17 cellular contexts compared by ENCODE assay signal in genomic region chr13:42363941-42364612, GRCh38.
DNase-seq lines count a peak whose midpoint lies in the region; ATAC-seq, FAIRE-seq and TF ChIP-seq lines count a peak whose summit lies in the region.
"Had no signal": no experiment of that assay in that cellular context is flagged by ENCODE, and none has a peak within 500 bp of the region (broad histone marks: within the 10 kb centered on the region; RNA-seq: fewer than 3 reads in every experiment).

No MANE protein-coding gene starts in this region.

- BruUV-seq in PC-3 (replicated peaks; lab: Mats Ljungman, UMichigan) = no TSS peak

- TF ChIP-seq POLR2A in H54 (IDR thresholded peaks at IDR 0.05; ENCODE audit: low read depth, low read length) (no peak), erythroblast (IDR thresholded peaks at IDR 0.05; ENCODE audit: low read length) (no peak)

- no peak overlapping the region for H3K4me3 ChIP-seq in PC-3 (ENCODE audit: low read length)
- H3K4me3 ChIP-seq in endodermal cell (ENCODE audit: low read length) = no peak overlapping the region
- H3K4me3 ChIP-seq: body of pancreas, thoracic aorta had no signal

- TF ChIP-seq CTCF in PC-3 (conservative IDR thresholded peaks at IDR 0.05; ENCODE audit: low read depth, low read length) (peak; percentile 46; the same call in 1 of the 2 replicates), endodermal cell (conservative IDR thresholded peaks at IDR 0.05) (no peak)

- POLR2A ChIA-PET in PC-3 (lab: Charles Lee; ENCODE audit: unreplicated experiment) = interaction anchor here (0.7 kb wide), 1 partner anchor 231 kb away, joined by 3 read pairs; no protein-coding TSS in a partner anchor

- no peaks in the 10 kb centered on the region for H3K9me3 ChIP-seq in PC-3 (ENCODE audit: low read length)
- no peaks in the 10 kb centered on the region for H3K9me3 ChIP-seq in endodermal cell (ENCODE audit: control insufficient read depth, low read length)
- H3K9me3 ChIP-seq: body of pancreas, thoracic aorta had no signal

- H4K20me1 ChIP-seq in PC-3 (ENCODE audit: low read length) = no peaks in the 10 kb centered on the region

- H3K9ac ChIP-seq in PC-3 (ENCODE audit: low read length) (no peak overlapping the region), endodermal cell (ENCODE audit: extremely low read depth, low read length, poor library complexity, severe bottlenecking) (no peak overlapping the region)

- DNase-seq in H54 (ENCODE audit: insufficient read length, low spot score) (peak; percentile 26), PC-3 (peak; percentile 67), endodermal cell (peak; percentile 60), non-pigmented ciliary epithelial cell (ENCODE audit: low read depth) (peak; percentile 43), erythroblast (lab: John Stamatoyannopoulos, UW) (no peak), GM19239 (ENCODE audit: insufficient read length, low spot score) (no peak), iPS-NIHi11 (ENCODE audit: low spot score) (no peak), DMS153 (lab: John Stamatoyannopoulos, UW) (no peak)
- DNase-seq: activated CD4-positive, CD25-positive, alpha-beta regulatory T cell; activated T-cell treated with anti-CD3 and anti-CD28 coated beads, Interleukin-2, amount 50 U/mL, for 72 hours; body of pancreas; immature natural killer cell; naive thymus-derived CD4-positive, alpha-beta T cell; NCI-H446; right cardiac atrium; SHP77 treated with DMSO at 0.1 percent for 48 hours had no signal

- no peaks in the 10 kb centered on the region for H3K9me3 Mint-ChIP-seq in endodermal cell
- H3K9me3 Mint-ChIP-seq: activated T-cell treated with anti-CD3 and anti-CD28 coated beads, Interleukin-2, amount 50 U/mL, for 72 hours; immature natural killer cell; naive thymus-derived CD4-positive, alpha-beta T cell had no signal

- H3K4me1 Mint-ChIP-seq in endodermal cell = peaks cover 6% of the 10 kb centered on the region
- H3K4me1 Mint-ChIP-seq: immature natural killer cell had no signal

- intact Hi-C loops in PC-3 (cut with micrococcal nuclease) = no loop called here

- H3K27ac Mint-ChIP-seq in endodermal cell = no peak overlapping the region
- H3K27ac Mint-ChIP-seq: activated T-cell treated with anti-CD3 and anti-CD28 coated beads, Interleukin-2, amount 50 U/mL, for 72 hours; immature natural killer cell; naive thymus-derived CD4-positive, alpha-beta T cell had no signal

- peaks cover 12% of the 10 kb centered on the region for H3K27me3 Mint-ChIP-seq in endodermal cell (ENCODE audit: insufficient read depth)
- H3K27me3 Mint-ChIP-seq: naive thymus-derived CD4-positive, alpha-beta T cell had no signal

- no peaks in the 10 kb centered on the region for H3K79me2 ChIP-seq in PC-3 (ENCODE audit: low read length)

- 81 to 85% methylated on average over 2 to 3 of the region's 3 CpGs for WGBS in endodermal cell (ENCODE audit: insufficient coverage in 1 of 2, insufficient read length in 1 of 2), 2 experiments

- H3K27ac ChIP-seq in PC-3 (ENCODE audit: low read length) = peak overlapping the region; percentile 17
- no peak overlapping the region for H3K27ac ChIP-seq in endodermal cell (ENCODE audit: low read depth, low read length)
- H3K27ac ChIP-seq: body of pancreas, thoracic aorta had no signal

- ATAC-seq in PC-3 = peak; percentile 98
- ATAC-seq: activated T-cell treated with anti-CD3 and anti-CD28 coated beads, Interleukin-2, amount 50 U/mL, for 72 hours; body of pancreas; naive thymus-derived CD4-positive, alpha-beta T cell; right cardiac atrium had no signal

- peak overlapping the region; percentile 63 for H2AFZ ChIP-seq in PC-3 (ENCODE audit: low read length)

- FAIRE-seq in H54 (lab: Jason Lieb, UNC) (no peak), GM19239 (lab: Jason Lieb, UNC) (no peak)

- no peaks in the 10 kb centered on the region for H3K36me3 Mint-ChIP-seq in endodermal cell (ENCODE audit: low read depth)
- H3K36me3 Mint-ChIP-seq: immature natural killer cell; naive thymus-derived CD4-positive, alpha-beta T cell had no signal

- peak overlapping the region; percentile 35; the same call in 1 of the 2 replicates for H3K4me2 ChIP-seq in PC-3 (ENCODE audit: low read length)

- H3K9me2 ChIP-seq in PC-3 (replicated peaks; ENCODE audit: low read length) = no peaks in the 10 kb centered on the region

- H3F3A ChIP-seq in PC-3 (ENCODE audit: low read length, unreplicated experiment) = no peaks in the 10 kb centered on the region

- no peaks in the 10 kb centered on the region for H3K36me3 ChIP-seq in PC-3 (ENCODE audit: low read depth, low read length)
- no peaks in the 10 kb centered on the region for H3K36me3 ChIP-seq in endodermal cell (ENCODE audit: control insufficient read depth, insufficient read depth, low read length)
- H3K36me3 ChIP-seq: thoracic aorta had no signal

- H3K4me3 Mint-ChIP-seq in endodermal cell = no peak overlapping the region
- H3K4me3 Mint-ChIP-seq: activated T-cell treated with anti-CD3 and anti-CD28 coated beads, Interleukin-2, amount 50 U/mL, for 72 hours; immature natural killer cell; naive thymus-derived CD4-positive, alpha-beta T cell had no signal

- H3K27me3 ChIP-seq in PC-3 (ENCODE audit: low read length) (no peaks in the 10 kb centered on the region), endodermal cell (ENCODE audit: control insufficient read depth, insufficient read depth, low read length, poor library complexity, severe bottlenecking) (no peaks in the 10 kb centered on the region)
- H3K27me3 ChIP-seq: body of pancreas had no signal

- CTCF ChIA-PET in PC-3 (lab: Charles Lee) = interaction anchor here (0.6 to 1.5 kb wide), 3 partner anchors 114 to 512 kb away, joined by 3 to 11 read pairs (median 5); no protein-coding TSS in a partner anchor

- H3K4me1 ChIP-seq in PC-3 (ENCODE audit: insufficient read depth, low read length) = peaks cover 11% of the 10 kb centered on the region
- no peaks in the 10 kb centered on the region for H3K4me1 ChIP-seq in endodermal cell (ENCODE audit: control insufficient read depth, insufficient read depth, low read length)
- H3K4me1 ChIP-seq: body of pancreas had no signal

Comparison
In these comparisons a context has a peak if more than half of its experiments do, and no peak if none do; other contexts are left out.
1. DNase-seq: peak in H54 (single experiment), PC-3 (single experiment), endodermal cell (single experiment) and non-pigmented ciliary epithelial cell (single experiment); none in erythroblast (0 of 2), GM19239 (single experiment), iPS-NIHi11 (single experiment) and DMS153 (single experiment).